Comparison of ENCODE assay signal across 10 cellular contexts in genomic region chr10:132445516-132446194, GRCh38. TPM values are rescaled to one million over a fixed set of nuclear protein-coding genes. Genes with fewer than 3 reads are reported as not detected.
DNase-seq lines count a peak whose midpoint lies in the region; ATAC-seq lines count a peak whose summit lies in the region.
"Had no signal": no experiment of that assay in that cellular context is flagged by ENCODE, and none has a peak within 500 bp of the region (broad histone marks: within the 10 kb centered on the region; RNA-seq: fewer than 3 reads in every experiment).

No MANE protein-coding gene starts in this region.

- H3K27ac Mint-ChIP-seq in activated T-cell treated with anti-CD3 and anti-CD28 coated beads, Interleukin-2, amount 50 U/mL, for 72 hours: no peak overlapping the region
- peak overlapping the region; percentile 86 for H3K27ac Mint-ChIP-seq in dendritic cell treated with granulocyte-macrophage colony-stimulating factor and Interleukin-4, amounts not matched to agents 40 ng/mL and 50 ng/mL, for 4 days

- no peaks in the 10 kb centered on the region for H3K36me3 Mint-ChIP-seq in activated T-cell treated with anti-CD3 and anti-CD28 coated beads, Interleukin-2, amount 50 U/mL, for 72 hours (ENCODE audit: insufficient read depth in 2 of 2)
- no peaks in the 10 kb centered on the region for H3K36me3 Mint-ChIP-seq in dendritic cell treated with granulocyte-macrophage colony-stimulating factor and Interleukin-4, amounts not matched to agents 40 ng/mL and 50 ng/mL, for 4 days (ENCODE audit: low read depth)

- peak overlapping the region; percentile 9 to 21 for H3K4me3 Mint-ChIP-seq in activated T-cell treated with anti-CD3 and anti-CD28 coated beads, Interleukin-2, amount 50 U/mL, for 72 hours
- H3K4me3 Mint-ChIP-seq in dendritic cell treated with granulocyte-macrophage colony-stimulating factor and Interleukin-4, amounts not matched to agents 40 ng/mL and 50 ng/mL, for 4 days: no peak overlapping the region

- H3K9me3 Mint-ChIP-seq in activated T-cell treated with anti-CD3 and anti-CD28 coated beads, Interleukin-2, amount 50 U/mL, for 72 hours: no peaks in the 10 kb centered on the region
- no peaks in the 10 kb centered on the region for H3K9me3 Mint-ChIP-seq in dendritic cell treated with granulocyte-macrophage colony-stimulating factor and Interleukin-4, amounts not matched to agents 40 ng/mL and 50 ng/mL, for 4 days

- peaks cover 46% of the 10 kb centered on the region for H3K4me1 Mint-ChIP-seq in activated T-cell treated with anti-CD3 and anti-CD28 coated beads, Interleukin-2, amount 50 U/mL, for 72 hours (ENCODE audit: low read depth)
- H3K4me1 Mint-ChIP-seq in dendritic cell treated with granulocyte-macrophage colony-stimulating factor and Interleukin-4, amounts not matched to agents 40 ng/mL and 50 ng/mL, for 4 days (ENCODE audit: low read depth): peaks cover 63% of the 10 kb centered on the region

- no peak for ATAC-seq in activated T-cell treated with anti-CD3 and anti-CD28 coated beads, Interleukin-2, amount 50 U/mL, for 72 hours (replicated peaks in 1 of 2)

- no peak overlapping the region for H3K4me3 ChIP-seq in skin epidermis
- H3K4me3 ChIP-seq: heart right ventricle had no signal

- intact Hi-C loops in dendritic cell treated with granulocyte-macrophage colony-stimulating factor and Interleukin-4, amounts not matched to agents 40 ng/mL and 50 ng/mL, for 4 days (cut with micrococcal nuclease): loop anchor here (2.0 kb wide), 1 partner anchor 49 kb away; the partner anchor contains the start of gene PWWP2B

- no peaks in the 10 kb centered on the region for H3K27me3 Mint-ChIP-seq in activated T-cell treated with anti-CD3 and anti-CD28 coated beads, Interleukin-2, amount 50 U/mL, for 72 hours (ENCODE audit: low read depth)
- no peaks in the 10 kb centered on the region for H3K27me3 Mint-ChIP-seq in dendritic cell treated with granulocyte-macrophage colony-stimulating factor and Interleukin-4, amounts not matched to agents 40 ng/mL and 50 ng/mL, for 4 days

- peak overlapping the region in 12 of 21 experiments; percentile 21 to 99 (median 95) for H3K27ac ChIP-seq in skin epidermis

- no peak for DNase-seq in activated T-cell treated with anti-CD3 and anti-CD28 coated beads, Interleukin-2, amount 50 U/mL, for 72 hours
- DNase-seq in activated T-cell treated with anti-CD3 and anti-CD28 coated beads, Interleukin-2, amount 50 U/mL, for 1 hour: no peak
- peak; percentile 66 for DNase-seq in NCI-H69 (lab: John Stamatoyannopoulos, UW)
- DNase-seq in globus pallidus (ENCODE audit: low spot score): no peak
- no peak for DNase-seq in cerebellar cortex (ENCODE audit: low spot score)
- DNase-seq in NCI-H2227 (lab: John Stamatoyannopoulos, UW; ENCODE audit: unreplicated experiment): no peak
- DNase-seq: KG1 had no signal

RNA-seq across cellular contexts. Expression of gene PWWP2B, which starts 48.7 kb away (rescaled TPM):
- 1 to 10 TPM; 3.1 to 5.2 TPM for total RNA-seq in activated T-cell treated with anti-CD3 and anti-CD28 coated beads, Interleukin-2, amount 50 U/mL, for 72 hours
